ENCODE assay signal across 8 cellular contexts in genomic region chr15:72285927-72286516, GRCh38. TPM values are rescaled to one million over a fixed set of nuclear protein-coding genes. Genes with fewer than 3 reads are reported as not detected.
A peak's percentile ranks its signal among the peaks of the same experiment; 100 is the strongest.
DNase-seq lines count a peak whose midpoint lies in the region; ATAC-seq and TF ChIP-seq lines count a peak whose summit lies in the region.

No MANE protein-coding gene starts in this region.

- H3K9me3 ChIP-seq in fibroblast of lung (ENCODE audit: control insufficient read depth, insufficient read depth, low read depth, low read length) (no peaks in the 10 kb centered on the region), smooth muscle cell (replicated peaks; ENCODE audit: low read depth) (no peaks in the 10 kb centered on the region)

- H3K36me3 ChIP-seq in fibroblast of lung (ENCODE audit: control insufficient read depth, insufficient read depth, low read length) (no peaks in the 10 kb centered on the region), smooth muscle cell (ENCODE audit: low read depth) (no peaks in the 10 kb centered on the region)

- ATAC-seq in GM19467 (IDR thresholded peaks at IDR 0.05; ENCODE audit: unreplicated experiment) (no peak), GM21526 (IDR thresholded peaks at IDR 0.05; ENCODE audit: low FRiP score, unreplicated experiment) (no peak)

- H3K27me3 ChIP-seq in fibroblast of lung (ENCODE audit: control insufficient read depth, insufficient read depth, low read length), result no peaks in the 10 kb centered on the region
- no peaks in the 10 kb centered on the region for H3K27me3 ChIP-seq in smooth muscle cell (ENCODE audit: low read depth)

- DNase-seq in GM10266 (ENCODE audit: extremely low spot score) (peak; percentile 62), NCI-H460 (ENCODE audit: extremely low read depth, low read depth) (peak; percentile 52), fibroblast of lung (ENCODE audit: low read depth in 2 of 2) (peak; percentile 12 to 34), smooth muscle cell (lab: John Stamatoyannopoulos, UW; ENCODE audit: unreplicated experiment) (no peak), NK-92 (lab: John Stamatoyannopoulos, UW; ENCODE audit: unreplicated experiment) (no peak)
- DNase-seq in activated CD8-positive, alpha-beta memory T cell treated with anti-CD3 and anti-CD28 coated beads, Interleukin-2, amount 50 U/mL, for 48 hours, result peak; percentile 68

- H4K20me1 ChIP-seq in fibroblast of lung (ENCODE audit: control insufficient read depth, extremely low read depth, insufficient read depth, low read length) (no peaks in the 10 kb centered on the region), smooth muscle cell (ENCODE audit: low read depth) (no peaks in the 10 kb centered on the region)

- H3K27ac ChIP-seq in fibroblast of lung (ENCODE audit: insufficient read depth, low read length), result no peak overlapping the region
- no peak overlapping the region for H3K27ac ChIP-seq in smooth muscle cell (ENCODE audit: low read depth)

- H2AFZ ChIP-seq in fibroblast of lung (ENCODE audit: low read length) (no peak overlapping the region), smooth muscle cell (ENCODE audit: low read depth) (no peak overlapping the region)

- H3K4me1 ChIP-seq in fibroblast of lung (ENCODE audit: control insufficient read depth, extremely low read depth, insufficient read depth, low read length), result no peaks in the 10 kb centered on the region
- H3K4me1 ChIP-seq in smooth muscle cell (ENCODE audit: low read depth), result no peaks in the 10 kb centered on the region

- H3K9ac ChIP-seq in fibroblast of lung (ENCODE audit: insufficient read depth, low read length) (no peak overlapping the region), smooth muscle cell (ENCODE audit: low read depth) (no peak overlapping the region)

- 52% methylated on average over 10 of the region's 10 CpGs for WGBS in smooth muscle cell (ENCODE audit: low lambda C conversion rate)

- no peaks in the 10 kb centered on the region for H3F3A ChIP-seq in smooth muscle cell (ENCODE audit: low read depth)

- peak; percentile 64 for TF ChIP-seq CTCF in GM10266 (IDR thresholded peaks at IDR 0.05; ENCODE audit: control insufficient read depth, insufficient read depth, low read depth, missing control alignments)
- peak; percentile 38 to 57 for TF ChIP-seq CTCF in fibroblast of lung (conservative IDR thresholded peaks at IDR 0.05 in 1 of 2, IDR thresholded peaks at IDR 0.05 in 1 of 2; ENCODE audit: low read depth in 1 of 2, low read length in 2 of 2)
- peak; percentile 53 for TF ChIP-seq CTCF in smooth muscle cell (IDR thresholded peaks at IDR 0.05; ENCODE audit: borderline replicate concordance, insufficient read depth, poor library complexity, severe bottlenecking)

- H3K4me2 ChIP-seq in fibroblast of lung (ENCODE audit: extremely low read depth, insufficient read depth, low read length) (no peak overlapping the region), smooth muscle cell (no peak overlapping the region)

- H3K4me3 ChIP-seq in fibroblast of lung (replicated peaks in 1 of 4; ENCODE audit: control extremely low read depth in 1 of 4, insufficient read depth in 1 of 4, low read depth in 3 of 4, low read length in 4 of 4), result no peak overlapping the region
- H3K4me3 ChIP-seq in smooth muscle cell, result no peak overlapping the region

- H3K79me2 ChIP-seq in fibroblast of lung (ENCODE audit: control insufficient read depth, insufficient read depth, low read length) (no peaks in the 10 kb centered on the region), smooth muscle cell (ENCODE audit: low read depth) (no peaks in the 10 kb centered on the region)

RNA-seq across cellular contexts. Expression of gene PARP6, which starts 13.7 kb away (rescaled TPM):
- 31.4 and 36.9 TPM in 2 replicates for total RNA-seq in NCI-H460 (2014; rRNA removed; shearing (Covaris generic))
- 132 and 175 TPM in 2 replicates for polyA plus RNA-seq in NCI-H460 (2014; cell fraction: nucleus; rRNA removed)
- total RNA-seq in fibroblast of lung (23.4 and 27.4 TPM in 2 replicates), smooth muscle cell (24.6 and 29.2 TPM in 2 replicates)
- polyA plus RNA-seq in fibroblast of lung (31.9 and 37.7 TPM in 2 replicates), smooth muscle cell (40.3 and 59.2 TPM in 2 replicates)
- 21.6 and 24.0 TPM in 2 replicates for polyA plus RNA-seq in fibroblast of lung (2012)
- 33.9 and 38.3 TPM in 2 replicates for polyA minus RNA-seq in fibroblast of lung (ENCODE audit: low replicate concordance)

RNA-seq across cellular contexts. Expression of gene CELF6, which starts 33.9 kb away (rescaled TPM):
- 0.10 and 0.32 TPM in 2 replicates for total RNA-seq in NCI-H460 (2014; rRNA removed; shearing (Covaris generic))
- polyA plus RNA-seq in NCI-H460 (2014; cell fraction: nucleus; rRNA removed), result 1.3 TPM in 1 of 2 replicates, not detected in the other
- total RNA-seq in fibroblast of lung (0.17 and 0.26 TPM in 2 replicates), smooth muscle cell (0.81 and 1.9 TPM in 2 replicates)
- polyA plus RNA-seq in fibroblast of lung (0.08 TPM in 1 of 2 replicates, not detected in the other), smooth muscle cell (0.19 and 0.43 TPM in 2 replicates)
- polyA plus RNA-seq in fibroblast of lung (2012), result 0.07 and 0.12 TPM in 2 replicates
- polyA minus RNA-seq in fibroblast of lung (ENCODE audit: low replicate concordance), result not detected in 2 replicates

RNA-seq across cellular contexts. Expression of gene PKM, which starts 55.0 kb away (rescaled TPM):
- 858 and 924 TPM in 2 replicates for total RNA-seq in NCI-H460 (2014; rRNA removed; shearing (Covaris generic))
- polyA plus RNA-seq in NCI-H460 (2014; cell fraction: nucleus; rRNA removed), result 1,397 and 1,512 TPM in 2 replicates
- total RNA-seq in fibroblast of lung (926 and 1,892 TPM in 2 replicates), smooth muscle cell (1,078 and 1,125 TPM in 2 replicates)
- polyA plus RNA-seq in fibroblast of lung (2,521 and 3,546 TPM in 2 replicates), smooth muscle cell (1,598 and 1,642 TPM in 2 replicates)
- polyA plus RNA-seq in fibroblast of lung (2012), result 1,992 and 2,536 TPM in 2 replicates
- polyA minus RNA-seq in fibroblast of lung (ENCODE audit: low replicate concordance), result 3,488 and 4,252 TPM in 2 replicates

Comparison
In these comparisons a context has a peak if more than half of its experiments do, and no peak if none do; other contexts are left out.
1. DNase-seq: peak in GM10266 (single experiment), NCI-H460 (single experiment), activated CD8-positive, alpha-beta memory T cell treated with anti-CD3 and anti-CD28 coated beads, Interleukin-2, amount 50 U/mL, for 48 hours (single experiment) and fibroblast of lung (2 of 2); none in smooth muscle cell (single experiment) and NK-92 (single experiment).
2. Peak in every context shown above with its lines, with median percentiles within 50 percentile points of each other: CTCF ChIP-seq.